ENCODE assay signal across 11 cellular contexts in genomic region chr6:47651505-47651944, GRCh38. TPM values are rescaled to one million over a fixed set of nuclear protein-coding genes. Genes with fewer than 3 reads are reported as not detected.
A peak's percentile ranks its signal among the peaks of the same experiment; 100 is the strongest.
DNase-seq lines count a peak whose midpoint lies in the region; ATAC-seq, FAIRE-seq and TF ChIP-seq lines count a peak whose summit lies in the region.
"Had no signal": no experiment of that assay in that cellular context is flagged by ENCODE, and none has a peak within 500 bp of the region (broad histone marks: within the 10 kb centered on the region; RNA-seq: fewer than 3 reads in every experiment).

No MANE protein-coding gene starts in this region.

- H3K4me1 Mint-ChIP-seq in activated T-cell treated with anti-CD3 and anti-CD28 coated beads, Interleukin-2, amount 50 U/mL, for 4 hours (ENCODE audit: low read depth) = no peaks in the 10 kb centered on the region
- H3K4me1 Mint-ChIP-seq in natural killer cell = peaks cover 0 to 5% of the 10 kb centered on the region in 2 donors

- intact Hi-C loops in natural killer cell (cut with micrococcal nuclease) = no loop called here

- H3K9ac ChIP-seq in parathyroid adenoma = no peak overlapping the region
- H3K9ac ChIP-seq: KMS-11 had no signal

- H3K9me3 Mint-ChIP-seq in activated T-cell treated with anti-CD3 and anti-CD28 coated beads, Interleukin-2, amount 50 U/mL, for 4 hours = no peaks in the 10 kb centered on the region
- H3K9me3 Mint-ChIP-seq in natural killer cell = no peaks in the 10 kb centered on the region
- H3K9me3 Mint-ChIP-seq: CD8-positive, alpha-beta memory T cell; stimulated activated naive B cell treated with anti-CD40 and anti-IgM and Interleukin-4, amounts not matched to agents 10 μg/mL and 1 μg/mL and 100 μg/mL, for 72 hours had no signal

- ATAC-seq in GM21737 (IDR thresholded peaks at IDR 0.05; ENCODE audit: unreplicated experiment) = no peak
- ATAC-seq in activated T-cell treated with anti-CD3 and anti-CD28 coated beads, Interleukin-2, amount 50 U/mL, for 4 hours = no peak
- no peak for ATAC-seq in natural killer cell
- ATAC-seq in HG03439 (IDR thresholded peaks at IDR 0.05; ENCODE audit: unreplicated experiment) = no peak

- no peaks in the 10 kb centered on the region for H3K4me1 ChIP-seq in parathyroid adenoma

- DNase-seq in EL (peak; percentile 51), RCC 7860 (ENCODE audit: low spot score) (peak; percentile 73), epithelial cell of prostate (ENCODE audit: low read depth, low spot score) (no peak), natural killer cell (no peak)
- DNase-seq in activated T-cell treated with anti-CD3 and anti-CD28 coated beads, Interleukin-2, amount 50 U/mL, for 4 hours = no peak
- DNase-seq: CD8-positive, alpha-beta memory T cell; stimulated activated naive B cell treated with anti-CD40 and anti-IgM and Interleukin-4, amounts not matched to agents 10 μg/mL and 1 μg/mL and 100 μg/mL, for 72 hours had no signal

- no peak overlapping the region for H3K4me2 ChIP-seq in parathyroid adenoma (ENCODE audit: low read length)
- H3K4me2 ChIP-seq: KMS-11 had no signal

- no peaks in the 10 kb centered on the region for H3K9me3 ChIP-seq in parathyroid adenoma (ENCODE audit: control insufficient read depth, low read length)

- TF ChIP-seq CTCF in parathyroid adenoma (IDR thresholded peaks at IDR 0.05) (no peak), natural killer cell (IDR thresholded peaks at IDR 0.05) (no peak)

- no peak overlapping the region for H3K4me3 Mint-ChIP-seq in activated T-cell treated with anti-CD3 and anti-CD28 coated beads, Interleukin-2, amount 50 U/mL, for 4 hours
- H3K4me3 Mint-ChIP-seq in natural killer cell = no peak overlapping the region
- H3K4me3 Mint-ChIP-seq: CD8-positive, alpha-beta memory T cell; stimulated activated naive B cell treated with anti-CD40 and anti-IgM and Interleukin-4, amounts not matched to agents 10 μg/mL and 1 μg/mL and 100 μg/mL, for 72 hours had no signal

- H3K27me3 Mint-ChIP-seq in activated T-cell treated with anti-CD3 and anti-CD28 coated beads, Interleukin-2, amount 50 U/mL, for 4 hours (ENCODE audit: low read depth) = no peaks in the 10 kb centered on the region
- H3K27me3 Mint-ChIP-seq in natural killer cell (ENCODE audit: low read depth in 2 of 2) = no peaks in the 10 kb centered on the region
- H3K27me3 Mint-ChIP-seq: CD8-positive, alpha-beta memory T cell; stimulated activated naive B cell treated with anti-CD40 and anti-IgM and Interleukin-4, amounts not matched to agents 10 μg/mL and 1 μg/mL and 100 μg/mL, for 72 hours had no signal

- H3K27ac ChIP-seq in epithelial cell of prostate (peak overlapping the region; percentile 82), parathyroid adenoma (no peak overlapping the region)
- H3K27ac ChIP-seq: KMS-11 had no signal

- no peaks in the 10 kb centered on the region for H3K36me3 Mint-ChIP-seq in activated T-cell treated with anti-CD3 and anti-CD28 coated beads, Interleukin-2, amount 50 U/mL, for 4 hours (ENCODE audit: insufficient read depth)
- no peaks in the 10 kb centered on the region for H3K36me3 Mint-ChIP-seq in natural killer cell
- H3K36me3 Mint-ChIP-seq: CD8-positive, alpha-beta memory T cell; stimulated activated naive B cell treated with anti-CD40 and anti-IgM and Interleukin-4, amounts not matched to agents 10 μg/mL and 1 μg/mL and 100 μg/mL, for 72 hours had no signal

- no peaks in the 10 kb centered on the region for H3K36me3 ChIP-seq in parathyroid adenoma (ENCODE audit: control insufficient read depth, insufficient read depth, low read length)

- no peaks in the 10 kb centered on the region for H3K79me2 ChIP-seq in parathyroid adenoma

- H3K4me3 ChIP-seq in parathyroid adenoma (ENCODE audit: low read depth, low read length) = no peak overlapping the region

- peak overlapping the region; percentile 9 for H2AFZ ChIP-seq in parathyroid adenoma

- H3K27me3 ChIP-seq in parathyroid adenoma (ENCODE audit: control insufficient read depth, insufficient read depth, low read length) = no peaks in the 10 kb centered on the region

- peak; percentile 79 for FAIRE-seq in RCC 7860 (lab: Jason Lieb, UNC)

- H3K27ac Mint-ChIP-seq in natural killer cell = no peak overlapping the region
- H3K27ac Mint-ChIP-seq: CD8-positive, alpha-beta memory T cell; stimulated activated naive B cell treated with anti-CD40 and anti-IgM and Interleukin-4, amounts not matched to agents 10 μg/mL and 1 μg/mL and 100 μg/mL, for 72 hours had no signal

RNA-seq across cellular contexts. Expression of gene ADGRF4, which starts 46.9 kb away (rescaled TPM):
- not detected for total RNA-seq in activated T-cell treated with anti-CD3 and anti-CD28 coated beads, Interleukin-2, amount 50 U/mL, for 4 hours
- total RNA-seq in natural killer cell = not detected
- total RNA-seq: CD8-positive, alpha-beta memory T cell had no signal

Comparison
In these comparisons a context has a peak if more than half of its experiments do, and no peak if none do; other contexts are left out.
1. DNase-seq: peak in EL (single experiment) and RCC 7860 (single experiment); none in epithelial cell of prostate (single experiment), activated T-cell treated with anti-CD3 and anti-CD28 coated beads, Interleukin-2, amount 50 U/mL, for 4 hours (single experiment) and natural killer cell (single experiment).